ENCODE assay signal across 14 cellular contexts in the genomic region with DNA sequence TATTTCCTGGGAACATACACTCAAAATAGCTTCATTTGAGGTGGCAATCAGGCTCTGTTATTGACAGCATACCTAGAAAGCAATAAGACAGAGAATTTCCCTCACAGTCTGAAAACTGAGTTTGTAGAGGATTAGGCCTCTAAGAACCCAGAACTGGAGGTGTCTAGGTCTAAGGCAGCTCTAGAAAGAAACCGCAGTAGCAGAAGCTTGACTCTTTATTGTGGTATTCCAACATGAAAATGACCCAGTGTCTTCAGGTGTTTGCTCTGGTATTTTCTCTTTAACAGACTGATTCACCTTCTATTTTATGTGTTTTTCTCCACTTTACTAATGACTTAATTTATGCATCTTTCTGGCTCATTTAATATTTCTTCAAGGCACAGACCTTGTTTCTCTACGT. TPM values are rescaled to one million over a fixed set of nuclear protein-coding genes. Genes with fewer than 3 reads are reported as not detected.
DNase-seq lines count a peak whose midpoint lies in the region; ATAC-seq lines count a peak whose summit lies in the region.
"Had no signal": no experiment of that assay in that cellular context is flagged by ENCODE, and none has a peak within 500 bp of the region (broad histone marks: within the 10 kb centered on the region; RNA-seq: fewer than 3 reads in every experiment).

No MANE protein-coding gene starts in this region.

- no peak overlapping the region for H3K27ac ChIP-seq in CD4-positive, CD25-positive, alpha-beta regulatory T cell (ENCODE audit: insufficient read depth, low read length, poor library complexity, severe bottlenecking)
- no peak overlapping the region for H3K27ac ChIP-seq in mesenchymal stem cell (ENCODE audit: low read length, poor library complexity, severe bottlenecking)
- H3K27ac ChIP-seq: GM23248 had no signal

- no peak overlapping the region for H2AFZ ChIP-seq in mesenchymal stem cell (ENCODE audit: low read depth, low read length)
- H2AFZ ChIP-seq: GM23248 had no signal

- H2BK12ac ChIP-seq in mesenchymal stem cell (ENCODE audit: low read length in 2 of 2): no peak overlapping the region

- no peak overlapping the region for H3K4me3 ChIP-seq in CD4-positive, CD25-positive, alpha-beta regulatory T cell (ENCODE audit: low read depth, low read length)
- no peak overlapping the region for H3K4me3 ChIP-seq in Jurkat, Clone E6-1 (ENCODE audit: low read length)
- H3K4me3 ChIP-seq in mesenchymal stem cell (ENCODE audit: insufficient read depth in 1 of 2, low read depth in 1 of 2, low read length in 2 of 2): no peak overlapping the region
- H3K4me3 ChIP-seq: GM23248 had no signal

- H3K9me3 Mint-ChIP-seq in activated T-cell treated with anti-CD3 and anti-CD28 coated beads, Interleukin-2, amount 50 U/mL, for 72 hours: no peaks in the 10 kb centered on the region
- no peaks in the 10 kb centered on the region for H3K9me3 Mint-ChIP-seq in CD4-positive, CD25-positive, alpha-beta regulatory T cell
- H3K9me3 Mint-ChIP-seq: CD8-positive, alpha-beta T cell had no signal

- H3K4me1 Mint-ChIP-seq in activated T-cell treated with anti-CD3 and anti-CD28 coated beads, Interleukin-2, amount 50 U/mL, for 72 hours (ENCODE audit: low read depth): no peaks in the 10 kb centered on the region
- peaks cover 12 to 24% (median 15%) of the 10 kb centered on the region in 4 donors for H3K4me1 Mint-ChIP-seq in CD4-positive, CD25-positive, alpha-beta regulatory T cell

- H3K27me3 ChIP-seq in CD4-positive, CD25-positive, alpha-beta regulatory T cell (ENCODE audit: control insufficient read depth, insufficient read depth, low read length): no peaks in the 10 kb centered on the region
- H3K27me3 ChIP-seq in mesenchymal stem cell (ENCODE audit: control insufficient read depth in 1 of 2, insufficient read depth in 1 of 2, low read length in 2 of 2): no peaks in the 10 kb centered on the region

- no peak overlapping the region for H2BK5ac ChIP-seq in mesenchymal stem cell (ENCODE audit: low read depth, low read length, poor library complexity, severe bottlenecking)

- H3K4me2 ChIP-seq in mesenchymal stem cell (ENCODE audit: low read length, poor library complexity, severe bottlenecking): no peak overlapping the region

- H3K36me3 Mint-ChIP-seq in activated T-cell treated with anti-CD3 and anti-CD28 coated beads, Interleukin-2, amount 50 U/mL, for 72 hours (ENCODE audit: insufficient read depth in 2 of 2): peaks cover 0 to 6% of the 10 kb centered on the region in 2 donors
- peaks cover 33% of the 10 kb centered on the region for H3K36me3 Mint-ChIP-seq in CD4-positive, CD25-positive, alpha-beta regulatory T cell

- H3K79me1 ChIP-seq in mesenchymal stem cell (replicated peaks; ENCODE audit: low read length, poor library complexity, severe bottlenecking): peaks cover 6% of the 10 kb centered on the region

- no peak overlapping the region for H3K9ac ChIP-seq in mesenchymal stem cell (ENCODE audit: low read length)
- H3K9ac ChIP-seq: GM23248 had no signal

- H2BK120ac ChIP-seq in mesenchymal stem cell (ENCODE audit: low read depth, low read length): no peak overlapping the region

- 100% methylated on average over 1 of the region's 2 CpGs for WGBS in mesenchymal stem cell

- no peak overlapping the region for H3K14ac ChIP-seq in mesenchymal stem cell (ENCODE audit: low read length in 2 of 2)

- intact Hi-C loops in head of caudate nucleus (cut with DNase I): no loop called here

- no peaks in the 10 kb centered on the region for H3K27me3 Mint-ChIP-seq in activated T-cell treated with anti-CD3 and anti-CD28 coated beads, Interleukin-2, amount 50 U/mL, for 72 hours (ENCODE audit: low read depth)
- no peaks in the 10 kb centered on the region for H3K27me3 Mint-ChIP-seq in CD4-positive, CD25-positive, alpha-beta regulatory T cell

- H3K4me1 ChIP-seq in CD4-positive, CD25-positive, alpha-beta regulatory T cell (ENCODE audit: control insufficient read depth, insufficient read depth, low read length, poor library complexity, severe bottlenecking): no peaks in the 10 kb centered on the region
- no peaks in the 10 kb centered on the region for H3K4me1 ChIP-seq in mesenchymal stem cell (ENCODE audit: control insufficient read depth, insufficient read depth, low read depth, low read length)
- H3K4me1 ChIP-seq: Caco-2 had no signal

- no peak overlapping the region for H3K18ac ChIP-seq in mesenchymal stem cell (ENCODE audit: low read depth in 1 of 2, low read length in 2 of 2)

- no peak overlapping the region for H2BK15ac ChIP-seq in mesenchymal stem cell (ENCODE audit: low read depth, poor library complexity, severe bottlenecking)

- H2AK5ac ChIP-seq in mesenchymal stem cell (ENCODE audit: low read length, severe bottlenecking): no peak overlapping the region

- no peak overlapping the region for H3K4ac ChIP-seq in mesenchymal stem cell (ENCODE audit: low read depth in 1 of 2, low read length in 2 of 2)

- no peak for DNase-seq in activated T-cell treated with anti-CD3 and anti-CD28 coated beads, Interleukin-2, amount 50 U/mL, for 72 hours
- DNase-seq in activated T-cell treated with anti-CD3 and anti-CD28 coated beads, Interleukin-2, amount 50 U/mL, for 48 hours: no peak
- no peak for DNase-seq in CD4-positive, CD25-positive, alpha-beta regulatory T cell
- peak; percentile 12 for DNase-seq in Jurkat, Clone E6-1 (ENCODE audit: low read depth, low spot score)
- DNase-seq in head of caudate nucleus (no peak), mesenchymal stem cell (no peak)
- DNase-seq: C1 segment of cervical spinal cord; Caco-2; CD8-positive, alpha-beta T cell; DMS153; DND-41; GM23248; H7; HCEC 1CT had no signal

- ATAC-seq in activated T-cell treated with anti-CD3 and anti-CD28 coated beads, Interleukin-2, amount 50 U/mL, for 72 hours (replicated peaks in 1 of 2): peak in 1 of 2 donors; percentile 54
- peak; percentile 42 to 55 for ATAC-seq in CD4-positive, CD25-positive, alpha-beta regulatory T cell (ENCODE audit: low read depth in 2 of 2)
- ATAC-seq: CD8-positive, alpha-beta T cell had no signal

- H3K36me3 ChIP-seq in CD4-positive, CD25-positive, alpha-beta regulatory T cell (ENCODE audit: control insufficient read depth, insufficient read depth, low read length): peaks cover 28% of the 10 kb centered on the region
- H3K36me3 ChIP-seq in mesenchymal stem cell (ENCODE audit: control insufficient read depth in 1 of 2, insufficient read depth in 2 of 2, low read depth in 1 of 2, low read length in 2 of 2): peaks cover 3 to 71% of the 10 kb centered on the region in 2 experiments

- H3K9me3 ChIP-seq in CD4-positive, CD25-positive, alpha-beta regulatory T cell (ENCODE audit: control insufficient read depth in 2 of 2, low read length in 2 of 2): no peaks in the 10 kb centered on the region
- H3K9me3 ChIP-seq in mesenchymal stem cell (ENCODE audit: control insufficient read depth, low read length): no peaks in the 10 kb centered on the region
- H3K9me3 ChIP-seq: Caco-2 had no signal

- H3K4me3 Mint-ChIP-seq in activated T-cell treated with anti-CD3 and anti-CD28 coated beads, Interleukin-2, amount 50 U/mL, for 72 hours: no peak overlapping the region
- no peak overlapping the region for H3K4me3 Mint-ChIP-seq in CD4-positive, CD25-positive, alpha-beta regulatory T cell
- H3K4me3 Mint-ChIP-seq: CD8-positive, alpha-beta T cell had no signal

- no peak overlapping the region for H4K91ac ChIP-seq in mesenchymal stem cell (ENCODE audit: low read length)

- H4K8ac ChIP-seq in mesenchymal stem cell (ENCODE audit: low read length): no peak overlapping the region

- peak overlapping the region; percentile 51 for H3K27ac Mint-ChIP-seq in activated T-cell treated with anti-CD3 and anti-CD28 coated beads, Interleukin-2, amount 50 U/mL, for 72 hours
- peak overlapping the region in 1 of 3 donors; percentile 39 for H3K27ac Mint-ChIP-seq in CD4-positive, CD25-positive, alpha-beta regulatory T cell
- H3K27ac Mint-ChIP-seq: CD8-positive, alpha-beta T cell had no signal

- no peak overlapping the region for H3K23ac ChIP-seq in mesenchymal stem cell (ENCODE audit: low read length in 2 of 2)

RNA-seq across cellular contexts. Expression of a gene that starts 8.5 kb away (rescaled TPM):
- total RNA-seq in activated T-cell treated with anti-CD3 and anti-CD28 coated beads, Interleukin-2, amount 50 U/mL, for 72 hours: 10 to 100 TPM; 33.0 to 35.2 TPM
- total RNA-seq in CD4-positive, CD25-positive, alpha-beta regulatory T cell: 28.3 TPM
- polyA plus RNA-seq in CD4-positive, CD25-positive, alpha-beta regulatory T cell: 10 to 100 TPM; 14.3 to 24.6 (median 19.5) TPM
- 23.0 TPM for polyA plus RNA-seq in Jurkat, Clone E6-1 (2012; ENCODE audit: insufficient read depth, insufficient read length)
- 21.2 TPM for polyA plus RNA-seq in mesenchymal stem cell (2013, experiment 1 of 2)
- polyA plus RNA-seq in mesenchymal stem cell (2013, experiment 2 of 2): 21.7 TPM
